Comparison of ENCODE assay signal across 31 cellular contexts in the genomic region with DNA sequence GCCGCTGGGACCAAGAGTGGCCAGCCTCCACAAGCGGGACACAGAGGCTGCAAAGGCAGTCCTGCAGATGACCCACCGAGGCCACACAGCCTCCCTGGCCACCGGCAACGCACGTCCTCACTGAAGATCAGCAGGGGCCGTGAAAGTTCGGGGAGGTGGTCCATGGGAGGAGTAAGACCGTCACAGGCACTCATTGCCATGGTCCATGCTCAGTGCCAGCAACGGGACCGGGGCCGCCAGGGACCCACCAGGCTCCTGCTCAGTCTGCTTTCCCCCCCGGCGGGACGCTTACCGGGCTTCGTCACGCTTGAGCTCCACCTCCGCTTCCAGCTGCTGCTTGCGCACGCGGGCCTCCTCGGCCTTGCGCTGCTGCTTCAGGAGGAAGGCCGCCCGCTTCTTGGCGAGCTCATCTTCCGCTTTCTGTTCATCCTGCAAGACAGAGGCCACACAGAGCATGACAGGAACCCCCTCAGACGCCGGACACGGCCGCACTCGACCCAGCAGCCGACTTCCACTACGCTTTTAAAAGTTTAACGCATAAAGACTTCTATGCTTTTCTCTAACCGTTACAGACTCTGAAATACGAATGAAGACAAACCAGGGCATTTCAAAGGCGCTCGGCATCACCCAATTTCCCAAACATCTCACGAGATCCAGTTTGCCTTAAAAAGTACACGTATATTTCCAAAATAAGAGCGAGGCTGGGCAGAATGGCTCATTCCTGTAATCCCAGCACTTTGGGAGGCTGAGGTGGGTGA.
"Had no signal": no experiment of that assay in that cellular context is flagged by ENCODE, and none has a peak within 500 bp of the region (broad histone marks: within the 10 kb centered on the region; RNA-seq: fewer than 3 reads in every experiment).

No MANE protein-coding gene starts in this region.

- H3K4me3 ChIP-seq: hepatocyte, lower lobe of right lung, mucosa of descending colon, ovary, prostate gland, thyroid gland, upper lobe of left lung had no signal

- H3K9me3 Mint-ChIP-seq: activated naive CD8-positive, alpha-beta T cell treated with anti-CD3 and anti-CD28 coated beads for 36 hours; natural killer cell treated with Interleukin-12 subunit alpha and Interleukin-12 subunit beta and Interleukin-15 and Interleukin-18, amount 100 ng/mL, for 72 hours; stimulated activated effector memory CD8-positive, alpha-beta T cell treated with anti-CD3 and anti-CD28 coated beads, Interleukin-12 subunit alpha, Interleukin-12 subunit beta, amount 100 ng/mL, for 72 hours; stimulated activated naive CD8-positive, alpha-beta T cell treated with anti-CD3 and anti-CD28 coated beads, Interleukin-15, Interleukin-2, amounts not matched to agents 100 ng/mL and 50 ng/mL, for 24 hours had no signal

- H3K79me2 ChIP-seq: hepatocyte had no signal

- H3K27me3 ChIP-seq: hepatocyte, neutrophil, ovary, thyroid gland, upper lobe of left lung had no signal

- H3K4me3 Mint-ChIP-seq: activated CD4-positive, alpha-beta T cell treated with anti-CD3 and anti-CD28 coated beads for 36 hours; activated CD8-positive, alpha-beta memory T cell treated with anti-CD3 and anti-CD28 coated beads, Interleukin-2, amount 10 ng/mL, durations not matched to agents 7 days and 5 days; activated CD8-positive, alpha-beta T cell treated with anti-CD3 and anti-CD28 coated beads, Interleukin-2, amount 10 ng/mL, durations not matched to agents 7 days and 5 days; activated naive CD8-positive, alpha-beta T cell treated with anti-CD3 and anti-CD28 coated beads for 36 hours; natural killer cell treated with Interleukin-12 subunit alpha and Interleukin-12 subunit beta and Interleukin-15 and Interleukin-18, amount 100 ng/mL, for 72 hours; stimulated activated effector memory CD8-positive, alpha-beta T cell treated with anti-CD3 and anti-CD28 coated beads, Interleukin-12 subunit alpha, Interleukin-12 subunit beta, amount 100 ng/mL, for 72 hours; stimulated activated naive CD8-positive, alpha-beta T cell treated with anti-CD3 and anti-CD28 coated beads, Interleukin-15, Interleukin-2, amounts not matched to agents 100 ng/mL and 50 ng/mL, for 24 hours had no signal

- ATAC-seq: activated CD4-positive, alpha-beta T cell treated with anti-CD3 and anti-CD28 coated beads for 36 hours; activated CD8-positive, alpha-beta memory T cell treated with anti-CD3 and anti-CD28 coated beads, Interleukin-2, amount 10 ng/mL, durations not matched to agents 7 days and 5 days; activated CD8-positive, alpha-beta T cell treated with anti-CD3 and anti-CD28 coated beads, Interleukin-2, amount 10 ng/mL, durations not matched to agents 7 days and 5 days; left colon; lower lobe of right lung; mucosa of descending colon; natural killer cell treated with Interleukin-12 subunit alpha and Interleukin-12 subunit beta and Interleukin-15 and Interleukin-18, amount 100 ng/mL, for 72 hours; sciatic nerve; stimulated activated effector memory CD8-positive, alpha-beta T cell treated with anti-CD3 and anti-CD28 coated beads, Interleukin-12 subunit alpha, Interleukin-12 subunit beta, amount 100 ng/mL, for 72 hours had no signal

- H3K4me1 Mint-ChIP-seq: activated CD4-positive, alpha-beta T cell treated with anti-CD3 and anti-CD28 coated beads for 36 hours had no signal

- H2AFZ ChIP-seq: hepatocyte had no signal

- H3K27ac Mint-ChIP-seq: activated CD4-positive, alpha-beta T cell treated with anti-CD3 and anti-CD28 coated beads for 36 hours; activated CD8-positive, alpha-beta memory T cell treated with anti-CD3 and anti-CD28 coated beads, Interleukin-2, amount 10 ng/mL, durations not matched to agents 7 days and 5 days; activated CD8-positive, alpha-beta T cell treated with anti-CD3 and anti-CD28 coated beads, Interleukin-2, amount 10 ng/mL, durations not matched to agents 7 days and 5 days; activated naive CD8-positive, alpha-beta T cell treated with anti-CD3 and anti-CD28 coated beads for 36 hours; natural killer cell treated with Interleukin-12 subunit alpha and Interleukin-12 subunit beta and Interleukin-15 and Interleukin-18, amount 100 ng/mL, for 72 hours; stimulated activated effector memory CD8-positive, alpha-beta T cell treated with anti-CD3 and anti-CD28 coated beads, Interleukin-12 subunit alpha, Interleukin-12 subunit beta, amount 100 ng/mL, for 72 hours; stimulated activated naive CD8-positive, alpha-beta T cell treated with anti-CD3 and anti-CD28 coated beads, Interleukin-15, Interleukin-2, amounts not matched to agents 100 ng/mL and 50 ng/mL, for 24 hours had no signal

- H3K27me3 Mint-ChIP-seq: activated CD4-positive, alpha-beta T cell treated with anti-CD3 and anti-CD28 coated beads for 36 hours; activated CD8-positive, alpha-beta memory T cell treated with anti-CD3 and anti-CD28 coated beads, Interleukin-2, amount 10 ng/mL, durations not matched to agents 7 days and 5 days; activated naive CD8-positive, alpha-beta T cell treated with anti-CD3 and anti-CD28 coated beads for 36 hours; natural killer cell treated with Interleukin-12 subunit alpha and Interleukin-12 subunit beta and Interleukin-15 and Interleukin-18, amount 100 ng/mL, for 72 hours; stimulated activated naive CD8-positive, alpha-beta T cell treated with anti-CD3 and anti-CD28 coated beads, Interleukin-15, Interleukin-2, amounts not matched to agents 100 ng/mL and 50 ng/mL, for 24 hours had no signal

- H3K9me3 ChIP-seq: lower lobe of right lung, mucosa of descending colon, neutrophil, ovary, prostate gland, thyroid gland, upper lobe of left lung had no signal

- H3K4me1 ChIP-seq: lower lobe of right lung, prostate gland, thyroid gland, upper lobe of left lung had no signal

- DNase-seq: activated CD4-positive, alpha-beta T cell treated with anti-CD3 and anti-CD28 coated beads for 36 hours; activated CD4-positive, CD25-positive, alpha-beta regulatory T cell; activated CD8-positive, alpha-beta memory T cell treated with anti-CD3 and anti-CD28 coated beads, Interleukin-2, amount 10 ng/mL, durations not matched to agents 7 days and 5 days; activated CD8-positive, alpha-beta T cell treated with anti-CD3 and anti-CD28 coated beads, Interleukin-2, amount 10 ng/mL, durations not matched to agents 7 days and 5 days; activated effector memory CD4-positive, alpha-beta T cell treated with Interleukin-2 at 50 U/mL for 16 hours; activated naive CD4-positive, alpha-beta T cell treated with Interleukin-2 at 50 U/mL for 16 hours; activated naive CD8-positive, alpha-beta T cell treated with anti-CD3 and anti-CD28 coated beads for 36 hours; amniotic stem cell; central memory CD4-positive, alpha-beta T cell; dermis blood vessel endothelial cell; effector CD4-positive, alpha-beta T cell; kidney; left colon; lower lobe of right lung; mesendoderm; mucosa of descending colon; ovary; retina; small intestine; stimulated activated CD4-positive, alpha-beta T cell treated with anti-CD3 and anti-CD28 coated beads, Interleukin-4, amount 100 ng/mL, for 24 hours; substantia nigra; T-helper 1 cell; thyroid gland; upper lobe of left lung had no signal

- H3K27ac ChIP-seq: hepatocyte, lower lobe of right lung, neutrophil, ovary, prostate gland, thyroid gland, upper lobe of left lung had no signal

- H3K4me2 ChIP-seq: hepatocyte had no signal

- H3K36me3 ChIP-seq: ovary had no signal
